ENCODE assay signal across 21 cellular contexts in the genomic region with DNA sequence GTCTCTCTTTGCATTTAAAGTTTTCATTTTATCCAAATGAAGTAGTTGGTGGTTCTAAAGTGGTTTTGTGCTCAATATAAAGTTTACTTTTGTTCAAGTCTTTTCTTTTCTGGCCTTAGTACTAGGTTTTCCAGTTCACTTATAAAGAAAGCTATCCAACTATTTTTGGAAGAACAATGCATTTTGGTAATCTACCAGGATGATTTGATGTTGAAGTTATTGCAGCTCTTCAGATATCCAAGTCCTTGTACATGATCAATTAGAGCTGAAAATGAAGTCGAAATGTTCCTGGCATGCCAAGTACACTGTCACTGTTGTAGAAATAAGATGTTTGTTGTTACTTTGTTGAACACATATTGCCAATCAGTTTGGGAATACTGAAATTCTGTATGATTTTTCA.
"Had no signal": no experiment of that assay in that cellular context is flagged by ENCODE, and none has a peak within 500 bp of the region (broad histone marks: within the 10 kb centered on the region; RNA-seq: fewer than 3 reads in every experiment).

No MANE protein-coding gene starts in this region.

- H3K4me3 ChIP-seq: Peyer's patch, SJSA1 had no signal

- DNase-seq: activated CD4-positive, alpha-beta T cell treated with anti-CD3 and anti-CD28 coated beads for 4 hours; activated CD8-positive, alpha-beta memory T cell treated with anti-CD3 and anti-CD28 coated beads, Interleukin-2, amount 50 U/mL, for 4 hours; activated CD8-positive, alpha-beta T cell treated with anti-CD3 and anti-CD28 coated beads for 36 hours; activated naive CD4-positive, alpha-beta T cell treated with anti-CD3 and anti-CD28 coated beads, Interleukin-2, amount 50 U/mL, for 16 hours; activated naive CD8-positive, alpha-beta T cell treated with anti-CD3 and anti-CD28 coated beads, Interleukin-2, amount 10 ng/mL, durations not matched to agents 7 days and 5 days; activated T-cell treated with anti-CD3 and anti-CD28 coated beads, Interleukin-2, amount 50 U/mL, for 72 hours; aorta; NCI-H1092 treated with DMSO at 0.1 percent for 48 hours; NCI-H1417 treated with DMSO at 0.1 percent for 48 hours; NCI-H1694 treated with DMSO at 0.1 percent for 48 hours; NCI-H2029 treated with DMSO at 0.1 percent for 48 hours; NCI-H345; NCI-H510A; NCI-H526 treated with DMSO at 0.1 percent for 48 hours; NK-92 treated with Interleukin-12 subunit alpha and Interleukin-12 subunit beta, amount 100 ng/mL, for 24 hours; Peyer's patch; Right ventricle myocardium superior had no signal

- H3K9me3 ChIP-seq: Peyer's patch, SJSA1 had no signal

- H3K36me3 ChIP-seq: Peyer's patch, SJSA1 had no signal

- H3K27me3 ChIP-seq: Peyer's patch, SJSA1 had no signal

- H3K4me2 ChIP-seq: KMS-11 had no signal

- ATAC-seq: activated CD4-positive, CD25-positive, alpha-beta regulatory T cell treated with anti-CD3 and anti-CD28 coated beads, Interleukin-2, amount 50 U/mL, for 24 hours; activated CD8-positive, alpha-beta T cell treated with anti-CD3 and anti-CD28 coated beads for 36 hours; activated T-cell treated with anti-CD3 and anti-CD28 coated beads, Interleukin-2, amount 50 U/mL, for 72 hours had no signal

- H3K9ac ChIP-seq: KMS-11 had no signal

- H3K27ac ChIP-seq: KMS-11, Peyer's patch, RWPE1, SJSA1 had no signal
